In the genomic region with DNA sequence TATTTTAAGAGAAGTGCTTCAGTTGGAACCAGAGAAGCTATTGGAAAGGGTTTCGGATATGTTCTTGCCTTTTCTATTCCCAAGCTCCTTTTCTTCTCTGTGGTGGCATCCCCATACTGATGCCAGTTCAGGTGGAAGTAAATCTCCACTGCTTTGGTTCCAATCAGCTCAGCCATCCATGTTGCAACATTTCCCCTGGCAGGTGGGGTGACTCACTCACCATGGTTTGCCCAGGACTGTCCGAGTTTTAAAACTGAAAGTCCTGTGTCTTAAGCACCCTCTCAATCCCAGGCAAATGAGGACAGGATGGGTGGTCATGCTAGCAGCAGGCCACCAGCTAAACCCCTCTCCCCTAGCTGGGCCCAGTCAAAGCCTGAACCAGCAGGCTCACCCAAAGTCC, we compare ENCODE assay signal across 22 cellular contexts. TPM values are rescaled to one million over a fixed set of nuclear protein-coding genes. Genes with fewer than 3 reads are reported as not detected.
DNase-seq lines count a peak whose midpoint lies in the region; ATAC-seq and TF ChIP-seq lines count a peak whose summit lies in the region.
"Had no signal": no experiment of that assay in that cellular context is flagged by ENCODE, and none has a peak within 500 bp of the region (broad histone marks: within the 10 kb centered on the region; RNA-seq: fewer than 3 reads in every experiment).

No MANE protein-coding gene starts in this region.

- H3K4me3 Mint-ChIP-seq in T-helper 2 cell treated with Interferon-gamma antibody and Interleukin-4, amounts not matched to agents 5 μg/mL and 100 μg/mL, for 36 hours, result no peak overlapping the region
- H3K4me3 Mint-ChIP-seq: B cell had no signal

- H3K36me3 Mint-ChIP-seq in T-helper 2 cell treated with Interferon-gamma antibody and Interleukin-4, amounts not matched to agents 5 μg/mL and 100 μg/mL, for 36 hours (ENCODE audit: low read depth), result no peaks in the 10 kb centered on the region

- POLR2A ChIA-PET in HEK293T (lab: Yijun Ruan, JAX), result no interaction called here

- peak; percentile 78 for ATAC-seq in RWPE2 (ENCODE audit: low read depth)
- ATAC-seq in lower lobe of right lung, result peak; percentile 68 to 87
- no peak for ATAC-seq in left ventricle myocardium superior
- ATAC-seq: Panc1, Right ventricle myocardium inferior had no signal

- H3K27ac ChIP-seq in RWPE2 (ENCODE audit: poor library complexity, severe bottlenecking) (no peak overlapping the region), lower lobe of right lung (no peak overlapping the region)

- H3K27me3 Mint-ChIP-seq in T-helper 2 cell treated with Interferon-gamma antibody and Interleukin-4, amounts not matched to agents 5 μg/mL and 100 μg/mL, for 36 hours (ENCODE audit: low read depth), result no peaks in the 10 kb centered on the region
- H3K27me3 Mint-ChIP-seq: B cell had no signal

- CTCF ChIA-PET in HEK293T (lab: Yijun Ruan, JAX), result no interaction called here

- TF ChIP-seq CTCF in RWPE2 (IDR thresholded peaks at IDR 0.05; ENCODE audit: poor library complexity, severe bottlenecking) (no peak), lower lobe of right lung (IDR thresholded peaks at IDR 0.05) (no peak)

- H3K4me1 Mint-ChIP-seq in T-helper 2 cell treated with Interferon-gamma antibody and Interleukin-4, amounts not matched to agents 5 μg/mL and 100 μg/mL, for 36 hours (ENCODE audit: low read depth), result no peaks in the 10 kb centered on the region
- H3K4me1 Mint-ChIP-seq: B cell had no signal

- DNase-seq in G401 (ENCODE audit: low spot score), result peak; percentile 62
- DNase-seq in RWPE2 (ENCODE audit: low spot score), result no peak
- no peak for DNase-seq in lower lobe of right lung
- no peak for DNase-seq in HEK293T (ENCODE audit: extremely low spot score)
- no peak for DNase-seq in activated CD8-positive, alpha-beta memory T cell treated with anti-CD3 and anti-CD28 coated beads for 24 hours
- DNase-seq in left ventricle myocardium superior, result no peak
- no peak for DNase-seq in T-helper 2 cell treated with Interferon-gamma antibody and Interleukin-4, amounts not matched to agents 5 μg/mL and 100 μg/mL, for 36 hours (ENCODE audit: low spot score)
- DNase-seq: Caco-2, DMS153, MG63, NCI-H1092, NCI-H1436 treated with DMSO at 0.1 percent for 48 hours, NCI-H2029 treated with DMSO at 0.1 percent for 48 hours, NCI-H2171, NCI-H526 had no signal

- H3K4me3 ChIP-seq in RWPE2 (ENCODE audit: severe bottlenecking) (no peak overlapping the region), endocrine pancreas (ENCODE audit: control insufficient read depth, insufficient read depth, low read length) (peak overlapping the region; percentile 40), lower lobe of right lung (no peak overlapping the region)
- H3K4me3 ChIP-seq: MG63 had no signal

- no peak overlapping the region for H3K27ac Mint-ChIP-seq in T-helper 2 cell treated with Interferon-gamma antibody and Interleukin-4, amounts not matched to agents 5 μg/mL and 100 μg/mL, for 36 hours
- H3K27ac Mint-ChIP-seq: B cell had no signal

- no peaks in the 10 kb centered on the region for H3K4me1 ChIP-seq in RWPE2 (ENCODE audit: insufficient read depth, poor library complexity, severe bottlenecking)
- peaks cover 4% of the 10 kb centered on the region for H3K4me1 ChIP-seq in endocrine pancreas (ENCODE audit: control insufficient read depth, insufficient read depth, low read length)
- peaks cover 31% of the 10 kb centered on the region for H3K4me1 ChIP-seq in lower lobe of right lung
- H3K4me1 ChIP-seq: Caco-2 had no signal

- no peaks in the 10 kb centered on the region for H3K9me3 Mint-ChIP-seq in T-helper 2 cell treated with Interferon-gamma antibody and Interleukin-4, amounts not matched to agents 5 μg/mL and 100 μg/mL, for 36 hours

- H3K9me3 ChIP-seq in RWPE2 (ENCODE audit: severe bottlenecking) (no peaks in the 10 kb centered on the region), endocrine pancreas (ENCODE audit: control insufficient read depth, low read length) (no peaks in the 10 kb centered on the region), lower lobe of right lung (no peaks in the 10 kb centered on the region)
- H3K9me3 ChIP-seq: Caco-2, MG63 had no signal

- in situ Hi-C loops in G401 (cut with HindIII; ENCODE audit: low sequenced_read_pairs), result no loop called here

- no peaks in the 10 kb centered on the region for H3K27me3 ChIP-seq in RWPE2 (ENCODE audit: insufficient read depth, poor library complexity, severe bottlenecking)
- no peaks in the 10 kb centered on the region for H3K27me3 ChIP-seq in endocrine pancreas (ENCODE audit: control insufficient read depth, insufficient read depth, low read length)
- no peaks in the 10 kb centered on the region for H3K27me3 ChIP-seq in lower lobe of right lung (ENCODE audit: low read depth)
- H3K27me3 ChIP-seq: MG63 had no signal

- intact Hi-C loops in lower lobe of right lung (cut with DNase I), result no loop called here
- intact Hi-C loops in left ventricle myocardium superior (cut with micrococcal nuclease), result no loop called here

- H3K36me3 ChIP-seq in RWPE2 (ENCODE audit: low read depth), result no peaks in the 10 kb centered on the region
- no peaks in the 10 kb centered on the region for H3K36me3 ChIP-seq in endocrine pancreas (ENCODE audit: control insufficient read depth, insufficient read depth, low read length)
- H3K36me3 ChIP-seq in lower lobe of right lung, result no peaks in the 10 kb centered on the region
- H3K36me3 ChIP-seq: MG63 had no signal

- no peak overlapping the region for H3K9ac ChIP-seq in endocrine pancreas (ENCODE audit: control insufficient read depth, insufficient read depth, low read length)

TF ChIP-seq in HEK293T, 16 proteins besides CTCF, POLR2A, EP300 and RAD21:
- no peak for TF ChIP-seq ELF4 (IDR thresholded peaks at IDR 0.05)
- TF ChIP-seq, protein P1, sequence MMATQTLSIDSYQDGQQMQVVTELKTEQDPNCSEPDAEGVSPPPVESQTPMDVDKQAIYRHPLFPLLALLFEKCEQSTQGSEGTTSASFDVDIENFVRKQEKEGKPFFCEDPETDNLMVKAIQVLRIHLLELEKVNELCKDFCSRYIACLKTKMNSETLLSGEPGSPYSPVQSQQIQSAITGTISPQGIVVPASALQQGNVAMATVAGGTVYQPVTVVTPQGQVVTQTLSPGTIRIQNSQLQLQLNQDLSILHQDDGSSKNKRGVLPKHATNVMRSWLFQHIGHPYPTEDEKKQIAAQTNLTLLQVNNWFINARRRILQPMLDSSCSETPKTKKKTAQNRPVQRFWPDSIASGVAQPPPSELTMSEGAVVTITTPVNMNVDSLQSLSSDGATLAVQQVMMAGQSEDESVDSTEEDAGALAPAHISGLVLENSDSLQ (IDR thresholded peaks at IDR 0.05), result no peak
- TF ChIP-seq HDGF (IDR thresholded peaks at IDR 0.05; ENCODE audit: borderline replicate concordance), result no peak
- TF ChIP-seq L3MBTL2 (conservative IDR thresholded peaks at IDR 0.05), result no peak
- TF ChIP-seq SP1 (IDR thresholded peaks at IDR 0.05), result no peak
- TF ChIP-seq CTBP1 (IDR thresholded peaks at IDR 0.05; ENCODE audit: borderline replicate concordance), result no peak

RNA-seq across cellular contexts. Expression of gene RAI2, which starts 15.1 kb away (rescaled TPM):
- total RNA-seq in G401 (2014; rRNA removed; shearing (Covaris generic)), result not detected in 2 replicates
- total RNA-seq in lower lobe of right lung (26.5 TPM), left ventricle myocardium superior (22.3 TPM)
- total RNA-seq: A172, B cell, HT-29, SK-MEL-5 had no signal

Comparison
In these comparisons a context has a peak if more than half of its experiments do, and no peak if none do; other contexts are left out.
1. RNA of gene RAI2, which starts 15.1 kb away (total RNA-seq): 26.5 TPM in lower lobe of right lung (single experiment) and 22.3 TPM in left ventricle myocardium superior (single experiment); not detected in G401; every median in the first group is over 10 times any median in the second.